In the genomic region with DNA sequence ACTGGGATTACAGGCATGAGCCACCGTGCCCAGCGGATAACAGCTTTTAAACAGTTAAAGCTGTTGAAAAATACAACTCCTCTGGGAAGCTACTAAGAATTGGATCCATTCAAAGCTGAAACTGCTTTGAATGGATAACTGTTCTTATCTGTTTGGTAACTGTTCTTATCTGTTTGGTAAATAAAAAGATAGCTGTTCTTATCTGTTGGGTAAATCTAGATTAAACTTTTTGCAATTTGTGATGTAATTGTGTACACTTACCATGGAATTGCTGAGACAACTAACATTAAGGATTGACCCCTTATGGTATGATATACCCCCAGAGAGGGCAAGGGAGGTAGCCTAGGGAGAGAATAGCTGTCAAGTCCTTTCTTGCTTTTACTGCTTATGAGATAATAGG, we compare ENCODE assay signal across 26 cellular contexts. TPM values are rescaled to one million over a fixed set of nuclear protein-coding genes. Genes with fewer than 3 reads are reported as not detected.
"Had no signal": no experiment of that assay in that cellular context is flagged by ENCODE, and none has a peak within 500 bp of the region (broad histone marks: within the 10 kb centered on the region; RNA-seq: fewer than 3 reads in every experiment).

No MANE protein-coding gene starts in this region.

- H3K4me1 ChIP-seq: heart right ventricle, left lung, spleen, suprapubic skin, upper lobe of right lung had no signal

- H3K9me3 ChIP-seq: heart right ventricle, left lung, mucosa of descending colon, ovary, sigmoid colon, spleen, suprapubic skin, thoracic aorta, tibial artery, upper lobe of right lung had no signal

- H3K36me3 ChIP-seq: heart right ventricle, left lung, ovary, sigmoid colon, spleen, suprapubic skin, thoracic aorta, tibial artery, upper lobe of right lung had no signal

- H3K27ac ChIP-seq: heart right ventricle, hepatocyte, left lung, ovary, sigmoid colon, spleen, suprapubic skin, thoracic aorta, tibial artery, upper lobe of right lung had no signal

- H3K4me1 Mint-ChIP-seq: naive thymus-derived CD4-positive, alpha-beta T cell; stimulated activated effector memory CD8-positive, alpha-beta T cell treated with anti-CD3 and anti-CD28 coated beads, Interleukin-12 subunit alpha, Interleukin-12 subunit beta, amount 100 ng/mL, for 72 hours had no signal

- H3K4me3 ChIP-seq: heart right ventricle, hepatocyte, left lung, lung, mucosa of descending colon, ovary, sigmoid colon, spleen, suprapubic skin, thoracic aorta, tibial artery, upper lobe of right lung had no signal

- H3K27me3 ChIP-seq: heart right ventricle, hepatocyte, left lung, ovary, sigmoid colon, spleen, suprapubic skin, tibial artery, upper lobe of right lung had no signal

- H3K27me3 Mint-ChIP-seq: natural killer cell treated with Interleukin-12 subunit alpha and Interleukin-12 subunit beta and Interleukin-15 and Interleukin-18, amount 100 ng/mL, for 72 hours; progenitor cell of endocrine pancreas had no signal

- H3K9me3 Mint-ChIP-seq: natural killer cell treated with Interleukin-12 subunit alpha and Interleukin-12 subunit beta and Interleukin-15 and Interleukin-18, amount 100 ng/mL, for 72 hours; stimulated activated effector memory CD8-positive, alpha-beta T cell treated with anti-CD3 and anti-CD28 coated beads, Interleukin-12 subunit alpha, Interleukin-12 subunit beta, amount 100 ng/mL, for 72 hours; stimulated activated naive CD8-positive, alpha-beta T cell treated with anti-CD3 and anti-CD28 coated beads, Interleukin-15, Interleukin-2, amounts not matched to agents 100 ng/mL and 50 ng/mL, for 24 hours had no signal

- H3K36me3 Mint-ChIP-seq: naive thymus-derived CD4-positive, alpha-beta T cell; natural killer cell treated with Interleukin-12 subunit alpha and Interleukin-12 subunit beta and Interleukin-15 and Interleukin-18, amount 100 ng/mL, for 72 hours; stimulated activated effector memory CD8-positive, alpha-beta T cell treated with anti-CD3 and anti-CD28 coated beads, Interleukin-12 subunit alpha, Interleukin-12 subunit beta, amount 100 ng/mL, for 72 hours had no signal

- ATAC-seq: heart right ventricle; left cardiac atrium; left lung; mucosa of descending colon; naive thymus-derived CD4-positive, alpha-beta T cell; natural killer cell treated with Interleukin-12 subunit alpha and Interleukin-12 subunit beta and Interleukin-15 and Interleukin-18, amount 100 ng/mL, for 72 hours; right cardiac atrium; stimulated activated effector memory CD8-positive, alpha-beta T cell treated with anti-CD3 and anti-CD28 coated beads, Interleukin-12 subunit alpha, Interleukin-12 subunit beta, amount 100 ng/mL, for 72 hours; upper lobe of right lung had no signal

- H3K4me3 Mint-ChIP-seq: naive thymus-derived CD4-positive, alpha-beta T cell; natural killer cell treated with Interleukin-12 subunit alpha and Interleukin-12 subunit beta and Interleukin-15 and Interleukin-18, amount 100 ng/mL, for 72 hours; stimulated activated effector memory CD8-positive, alpha-beta T cell treated with anti-CD3 and anti-CD28 coated beads, Interleukin-12 subunit alpha, Interleukin-12 subunit beta, amount 100 ng/mL, for 72 hours; stimulated activated naive CD8-positive, alpha-beta T cell treated with anti-CD3 and anti-CD28 coated beads, Interleukin-15, Interleukin-2, amounts not matched to agents 100 ng/mL and 50 ng/mL, for 24 hours had no signal

- DNase-seq: heart right ventricle; kidney glomerular epithelial cell; left cardiac atrium; left lung; midbrain; mucosa of descending colon; naive thymus-derived CD4-positive, alpha-beta T cell; ovary; right cardiac atrium; sigmoid colon; small intestine; spleen; stimulated activated CD4-positive, alpha-beta T cell treated with anti-CD3 and anti-CD28 coated beads, Interleukin-4, amount 100 ng/mL, for 24 hours; stimulated activated naive CD4-positive, alpha-beta T cell; tibial artery; trophoblast cell; upper lobe of right lung had no signal

- H3K27ac Mint-ChIP-seq: naive thymus-derived CD4-positive, alpha-beta T cell; natural killer cell treated with Interleukin-12 subunit alpha and Interleukin-12 subunit beta and Interleukin-15 and Interleukin-18, amount 100 ng/mL, for 72 hours; progenitor cell of endocrine pancreas; stimulated activated effector memory CD8-positive, alpha-beta T cell treated with anti-CD3 and anti-CD28 coated beads, Interleukin-12 subunit alpha, Interleukin-12 subunit beta, amount 100 ng/mL, for 72 hours; stimulated activated naive CD8-positive, alpha-beta T cell treated with anti-CD3 and anti-CD28 coated beads, Interleukin-15, Interleukin-2, amounts not matched to agents 100 ng/mL and 50 ng/mL, for 24 hours had no signal

RNA-seq across cellular contexts. Expression of a gene that starts 58.2 kb away (rescaled TPM):
- total RNA-seq: lower leg skin, right cardiac atrium had no signal
- polyA plus RNA-seq: naive thymus-derived CD4-positive, alpha-beta T cell had no signal
